In genomic region chr1:53127546-53127945, GRCh38 we compare ENCODE assay signal across 21 cellular contexts. TPM values are rescaled to one million over a fixed set of nuclear protein-coding genes. Genes with fewer than 3 reads are reported as not detected.
DNase-seq lines count a peak whose midpoint lies in the region; ATAC-seq and TF ChIP-seq lines count a peak whose summit lies in the region.
"Had no signal": no experiment of that assay in that cellular context is flagged by ENCODE, and none has a peak within 500 bp of the region (broad histone marks: within the 10 kb centered on the region; RNA-seq: fewer than 3 reads in every experiment).

No MANE protein-coding gene starts in this region.

- intact Hi-C loops in vagina (cut with DNase I): no loop called here

- no peaks in the 10 kb centered on the region for H3K36me3 Mint-ChIP-seq in activated T-cell treated with anti-CD3 and anti-CD28 coated beads, Interleukin-2, amount 50 U/mL, for 4 hours (ENCODE audit: insufficient read depth)
- H3K36me3 Mint-ChIP-seq in activated CD8-positive, alpha-beta T cell treated with anti-CD3 and anti-CD28 coated beads, Interleukin-2, amount 10 ng/mL, durations not matched to agents 7 days and 5 days (ENCODE audit: low read depth): no peaks in the 10 kb centered on the region
- no peaks in the 10 kb centered on the region for H3K36me3 Mint-ChIP-seq in T-helper 17 cell (ENCODE audit: low read depth)
- H3K36me3 Mint-ChIP-seq: type B pancreatic cell had no signal

- H3K27ac Mint-ChIP-seq in activated CD8-positive, alpha-beta T cell treated with anti-CD3 and anti-CD28 coated beads, Interleukin-2, amount 10 ng/mL, durations not matched to agents 7 days and 5 days: no peak overlapping the region
- no peak overlapping the region for H3K27ac Mint-ChIP-seq in T-helper 17 cell
- H3K27ac Mint-ChIP-seq: type B pancreatic cell had no signal

- no peak overlapping the region for H3K4me3 ChIP-seq in vagina
- H3K4me3 ChIP-seq: dorsolateral prefrontal cortex, skin epidermis had no signal

- H3K36me3 ChIP-seq in vagina: no peaks in the 10 kb centered on the region
- H3K36me3 ChIP-seq: brain microvascular endothelial cell had no signal

- H3K4me1 Mint-ChIP-seq in activated T-cell treated with anti-CD3 and anti-CD28 coated beads, Interleukin-2, amount 50 U/mL, for 4 hours (ENCODE audit: low read depth): no peaks in the 10 kb centered on the region
- peaks cover 8% of the 10 kb centered on the region for H3K4me1 Mint-ChIP-seq in activated CD8-positive, alpha-beta T cell treated with anti-CD3 and anti-CD28 coated beads, Interleukin-2, amount 10 ng/mL, durations not matched to agents 7 days and 5 days (ENCODE audit: low read depth)
- peaks cover 7% of the 10 kb centered on the region for H3K4me1 Mint-ChIP-seq in T-helper 17 cell

- H3K27me3 Mint-ChIP-seq in activated T-cell treated with anti-CD3 and anti-CD28 coated beads, Interleukin-2, amount 50 U/mL, for 4 hours (ENCODE audit: low read depth): peaks cover 4% of the 10 kb centered on the region
- H3K27me3 Mint-ChIP-seq in activated CD8-positive, alpha-beta T cell treated with anti-CD3 and anti-CD28 coated beads, Interleukin-2, amount 10 ng/mL, durations not matched to agents 7 days and 5 days (ENCODE audit: low read depth): no peaks in the 10 kb centered on the region
- peaks cover 20% of the 10 kb centered on the region for H3K27me3 Mint-ChIP-seq in T-helper 17 cell

- POLR2A ChIA-PET in activated CD8-positive, alpha-beta T cell treated with anti-CD3 and anti-CD28 coated beads, Interleukin-2, amount 10 ng/mL, durations not matched to agents 7 days and 5 days (lab: Charles Lee): no interaction called here

- no peaks in the 10 kb centered on the region for H3K9me3 ChIP-seq in vagina
- no peaks in the 10 kb centered on the region for H3K9me3 ChIP-seq in T-helper 17 cell (ENCODE audit: control insufficient read depth, low read length, poor library complexity, severe bottlenecking)

- peak; percentile 51 to 62 for ATAC-seq in activated T-cell treated with anti-CD3 and anti-CD28 coated beads, Interleukin-2, amount 50 U/mL, for 4 hours
- ATAC-seq in activated CD8-positive, alpha-beta T cell treated with anti-CD3 and anti-CD28 coated beads, Interleukin-2, amount 10 ng/mL, durations not matched to agents 7 days and 5 days: peak; percentile 57
- ATAC-seq in T-helper 17 cell: no peak
- no peak for ATAC-seq in HG02852 (IDR thresholded peaks at IDR 0.05; ENCODE audit: unreplicated experiment)
- no peak for ATAC-seq in HG03039 (IDR thresholded peaks at IDR 0.05; ENCODE audit: unreplicated experiment)
- ATAC-seq: esophagus mucosa had no signal

- H3K4me1 ChIP-seq in vagina: peaks cover 29% of the 10 kb centered on the region

- CTCF ChIA-PET in activated CD8-positive, alpha-beta T cell treated with anti-CD3 and anti-CD28 coated beads, Interleukin-2, amount 10 ng/mL, durations not matched to agents 7 days and 5 days (lab: Charles Lee): no interaction called here

- DNase-seq in activated T-cell treated with anti-CD3 and anti-CD28 coated beads, Interleukin-2, amount 50 U/mL, for 4 hours: no peak
- DNase-seq in activated T-cell treated with anti-CD3 and anti-CD28 coated beads, Interleukin-2, amount 50 U/mL, for 48 hours: no peak
- DNase-seq in activated CD8-positive, alpha-beta T cell treated with anti-CD3 and anti-CD28 coated beads, Interleukin-2, amount 10 ng/mL, durations not matched to agents 7 days and 5 days: peak; percentile 31
- peak; percentile 89 for DNase-seq in myocyte (ENCODE audit: low read depth)
- DNase-seq in vagina (ENCODE audit: extremely low spot score in 2 of 2): no peak
- DNase-seq in T-helper 17 cell: no peak
- DNase-seq: activated CD4-positive, alpha-beta T cell treated with anti-CD3 and anti-CD28 coated beads, Interleukin-2, amount 50 U/mL, for 48 hours; brain microvascular endothelial cell; head of caudate nucleus; Kasumi-1; NCI-H187; NCI-H446 treated with DMSO at 0.1 percent for 48 hours; nucleus accumbens; stimulated activated CD4-positive, alpha-beta T cell treated with anti-CD3 and anti-CD28 coated beads, Interleukin-4, amount 100 ng/mL, for 4 hours had no signal

- TF ChIP-seq CTCF in vagina (IDR thresholded peaks at IDR 0.05): no peak

- H3K9me3 Mint-ChIP-seq in activated T-cell treated with anti-CD3 and anti-CD28 coated beads, Interleukin-2, amount 50 U/mL, for 4 hours: no peaks in the 10 kb centered on the region
- H3K9me3 Mint-ChIP-seq in activated CD8-positive, alpha-beta T cell treated with anti-CD3 and anti-CD28 coated beads, Interleukin-2, amount 10 ng/mL, durations not matched to agents 7 days and 5 days (ENCODE audit: insufficient read depth): no peaks in the 10 kb centered on the region
- H3K9me3 Mint-ChIP-seq: type B pancreatic cell had no signal

- peak overlapping the region; percentile 6 for H3K27ac ChIP-seq in vagina
- H3K27ac ChIP-seq: brain microvascular endothelial cell, dorsolateral prefrontal cortex had no signal

- no peak overlapping the region for H3K4me3 Mint-ChIP-seq in activated T-cell treated with anti-CD3 and anti-CD28 coated beads, Interleukin-2, amount 50 U/mL, for 4 hours
- H3K4me3 Mint-ChIP-seq in activated CD8-positive, alpha-beta T cell treated with anti-CD3 and anti-CD28 coated beads, Interleukin-2, amount 10 ng/mL, durations not matched to agents 7 days and 5 days: no peak overlapping the region
- no peak overlapping the region for H3K4me3 Mint-ChIP-seq in T-helper 17 cell
- H3K4me3 Mint-ChIP-seq: type B pancreatic cell had no signal

- TF ChIP-seq POLR2A in vagina (IDR thresholded peaks at IDR 0.05): no peak

- H3K27me3 ChIP-seq in vagina: no peaks in the 10 kb centered on the region
- H3K27me3 ChIP-seq: brain microvascular endothelial cell, dorsolateral prefrontal cortex had no signal

RNA-seq across cellular contexts. Expression of gene SLC1A7, which starts 14.9 kb away (rescaled TPM):
- total RNA-seq in activated T-cell treated with anti-CD3 and anti-CD28 coated beads, Interleukin-2, amount 50 U/mL, for 4 hours: not detected
- not detected for total RNA-seq in activated CD8-positive, alpha-beta T cell treated with anti-CD3 and anti-CD28 coated beads, Interleukin-2, amount 10 ng/mL, durations not matched to agents 7 days and 5 days
- total RNA-seq in myocyte (0.21 and 0.29 TPM in 2 replicates), vagina (not detected), T-helper 17 cell (not detected)
- polyA plus RNA-seq in myocyte (2012): 0.20 TPM
- total RNA-seq: esophagus mucosa, OCI-LY7 had no signal

Comparison
In these comparisons a context has a peak if more than half of its experiments do, and no peak if none do; other contexts are left out.
1. ATAC-seq: peak in activated T-cell treated with anti-CD3 and anti-CD28 coated beads, Interleukin-2, amount 50 U/mL, for 4 hours (2 of 2) and activated CD8-positive, alpha-beta T cell treated with anti-CD3 and anti-CD28 coated beads, Interleukin-2, amount 10 ng/mL, durations not matched to agents 7 days and 5 days (single experiment); none in T-helper 17 cell (single experiment), HG02852 (single experiment) and HG03039 (single experiment).
2. DNase-seq: peak in activated CD8-positive, alpha-beta T cell treated with anti-CD3 and anti-CD28 coated beads, Interleukin-2, amount 10 ng/mL, durations not matched to agents 7 days and 5 days (single experiment) and myocyte (single experiment); none in activated T-cell treated with anti-CD3 and anti-CD28 coated beads, Interleukin-2, amount 50 U/mL, for 4 hours (single experiment), activated T-cell treated with anti-CD3 and anti-CD28 coated beads, Interleukin-2, amount 50 U/mL, for 48 hours (0 of 2), vagina (0 of 2) and T-helper 17 cell (0 of 3).